In the genomic region with DNA sequence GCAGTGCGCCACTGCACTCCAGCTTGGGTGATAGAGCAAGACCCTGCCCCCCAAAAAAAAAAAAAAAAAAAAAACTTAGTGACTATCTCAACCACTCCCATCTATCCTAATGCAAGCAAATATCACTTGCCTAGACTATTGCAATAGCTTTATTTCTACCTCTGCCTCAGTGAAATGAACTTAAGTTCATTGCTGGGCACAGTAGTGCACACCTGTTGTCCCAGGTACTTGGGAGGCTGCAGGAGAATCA, we compare ENCODE assay signal across 2 cellular contexts.
TF ChIP-seq lines count a peak whose summit lies in the region.

No MANE protein-coding gene starts in this region.

TF ChIP-seq in HepG2, 621 proteins besides CTCF, POLR2A, EP300 and RAD21 (continues in another document):
- TF ChIP-seq, protein P1, sequence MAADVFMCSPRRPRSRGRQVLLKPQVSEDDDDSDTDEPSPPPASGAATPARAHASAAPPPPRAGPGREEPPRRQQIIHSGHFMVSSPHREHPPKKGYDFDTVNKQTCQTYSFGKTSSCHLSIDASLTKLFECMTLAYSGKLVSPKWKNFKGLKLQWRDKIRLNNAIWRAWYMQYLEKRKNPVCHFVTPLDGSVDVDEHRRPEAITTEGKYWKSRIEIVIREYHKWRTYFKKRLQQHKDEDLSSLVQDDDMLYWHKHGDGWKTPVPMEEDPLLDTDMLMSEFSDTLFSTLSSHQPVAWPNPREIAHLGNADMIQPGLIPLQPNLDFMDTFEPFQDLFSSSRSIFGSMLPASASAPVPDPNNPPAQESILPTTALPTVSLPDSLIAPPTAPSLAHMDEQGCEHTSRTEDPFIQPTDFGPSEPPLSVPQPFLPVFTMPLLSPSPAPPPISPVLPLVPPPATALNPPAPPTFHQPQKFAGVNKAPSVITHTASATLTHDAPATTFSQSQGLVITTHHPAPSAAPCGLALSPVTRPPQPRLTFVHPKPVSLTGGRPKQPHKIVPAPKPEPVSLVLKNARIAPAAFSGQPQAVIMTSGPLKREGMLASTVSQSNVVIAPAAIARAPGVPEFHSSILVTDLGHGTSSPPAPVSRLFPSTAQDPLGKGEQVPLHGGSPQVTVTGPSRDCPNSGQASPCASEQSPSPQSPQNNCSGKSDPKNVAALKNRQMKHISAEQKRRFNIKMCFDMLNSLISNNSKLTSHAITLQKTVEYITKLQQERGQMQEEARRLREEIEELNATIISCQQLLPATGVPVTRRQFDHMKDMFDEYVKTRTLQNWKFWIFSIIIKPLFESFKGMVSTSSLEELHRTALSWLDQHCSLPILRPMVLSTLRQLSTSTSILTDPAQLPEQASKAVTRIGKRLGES (CRISPR knock-in tag; IDR thresholded peaks at IDR 0.05; ENCODE audit: borderline replicate concordance), result no peak
- TF ChIP-seq NRL (CRISPR knock-in tag; IDR thresholded peaks at IDR 0.05; ENCODE audit: borderline replicate concordance) (no peak), REL (CRISPR knock-in tag; conservative IDR thresholded peaks at IDR 0.05) (no peak), ZNF577 (CRISPR knock-in tag; IDR thresholded peaks at IDR 0.05; ENCODE audit: borderline replicate concordance, low read depth) (no peak), ZNF530 (CRISPR knock-in tag; IDR thresholded peaks at IDR 0.05; ENCODE audit: low read depth) (no peak), NFKBIZ (CRISPR knock-in tag; IDR thresholded peaks at IDR 0.05) (no peak), CAMTA2 (CRISPR knock-in tag; IDR thresholded peaks at IDR 0.05; ENCODE audit: borderline replicate concordance) (no peak), ZNF121 (CRISPR knock-in tag; IDR thresholded peaks at IDR 0.05) (peak; percentile 70; the same call in 1 of the 2 replicates), SOX5 (CRISPR knock-in tag; IDR thresholded peaks at IDR 0.05; ENCODE audit: borderline replicate concordance) (no peak), REPIN1 (CRISPR knock-in tag; IDR thresholded peaks at IDR 0.05; ENCODE audit: borderline replicate concordance, low read depth) (0 out of 2 replicates have a peak, but pooled peaks have one; percentile 28), RFX5 (IDR thresholded peaks at IDR 0.05; ENCODE audit: low read depth, low read length) (no peak), ZNF101 (CRISPR knock-in tag; IDR thresholded peaks at IDR 0.05; ENCODE audit: borderline replicate concordance, low read depth) (no peak), EHMT2 (IDR thresholded peaks at IDR 0.05; ENCODE audit: borderline replicate concordance, low read depth, low read length) (no peak), RBM22 (optimal IDR thresholded peaks at IDR 0.05; ENCODE audit: low read length) (peak; percentile 88), ZBTB7B (CRISPR knock-in tag; IDR thresholded peaks at IDR 0.05) (no peak), SMAD3 (CRISPR knock-in tag; IDR thresholded peaks at IDR 0.05) (no peak), GTF2F1 (IDR thresholded peaks at IDR 0.05; ENCODE audit: low read length) (no peak)
- TF ChIP-seq, protein P2, sequence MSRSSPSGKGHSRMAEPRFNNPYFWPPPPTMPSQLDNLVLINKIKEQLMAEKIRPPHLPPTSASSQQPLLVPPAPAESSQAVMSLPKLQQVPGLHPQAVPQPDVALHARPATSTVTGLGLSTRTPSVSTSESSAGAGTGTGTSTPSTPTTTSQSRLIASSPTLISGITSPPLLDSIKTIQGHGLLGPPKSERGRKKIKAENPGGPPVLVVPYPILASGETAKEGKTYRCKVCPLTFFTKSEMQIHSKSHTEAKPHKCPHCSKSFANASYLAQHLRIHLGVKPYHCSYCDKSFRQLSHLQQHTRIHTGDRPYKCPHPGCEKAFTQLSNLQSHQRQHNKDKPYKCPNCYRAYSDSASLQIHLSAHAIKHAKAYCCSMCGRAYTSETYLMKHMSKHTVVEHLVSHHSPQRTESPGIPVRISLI (CRISPR knock-in tag; IDR thresholded peaks at IDR 0.05; ENCODE audit: borderline replicate concordance), result peak; percentile 46; the same call in 1 of the 2 replicates

TF ChIP-seq in HEK293T, 16 proteins besides CTCF, POLR2A, EP300 and RAD21:
- TF ChIP-seq FOXK2 (IDR thresholded peaks at IDR 0.05), result no peak
